In genomic region chr4:4457803-4458550, GRCh38 we compare ENCODE assay signal across 18 cellular contexts.
DNase-seq lines count a peak whose midpoint lies in the region; ATAC-seq and TF ChIP-seq lines count a peak whose summit lies in the region.
"Had no signal": no experiment of that assay in that cellular context is flagged by ENCODE, and none has a peak within 500 bp of the region (broad histone marks: within the 10 kb centered on the region; RNA-seq: fewer than 3 reads in every experiment).

No MANE protein-coding gene starts in this region.

- H3K9me3 Mint-ChIP-seq in stimulated activated naive CD8-positive, alpha-beta T cell treated with anti-CD3 and anti-CD28 coated beads, Interleukin-15, amount 100 ng/mL, for 72 hours: no peaks in the 10 kb centered on the region

- H3K27me3 ChIP-seq in adipocyte (replicated peaks; ENCODE audit: control insufficient read depth, insufficient read depth, low read length) (no peaks in the 10 kb centered on the region), iPS-15b (ENCODE audit: control insufficient read depth, insufficient read depth, low read length) (no peaks in the 10 kb centered on the region), ascending aorta (no peaks in the 10 kb centered on the region)
- H3K27me3 ChIP-seq: spleen, testis had no signal

- DNase-seq in stimulated activated naive CD8-positive, alpha-beta T cell treated with anti-CD3 and anti-CD28 coated beads, Interleukin-15, Interleukin-2, amounts not matched to agents 100 U/mL and 50 U/mL, for 24 hours: no peak
- no peak for DNase-seq in stimulated activated naive CD8-positive, alpha-beta T cell treated with anti-CD3 and anti-CD28 coated beads, Interleukin-15, amount 100 ng/mL, for 72 hours
- DNase-seq in adipocyte (ENCODE audit: low read depth) (peak; percentile 29), ascending aorta (ENCODE audit: low spot score in 2 of 2) (no peak), NCI-H2029 (lab: John Stamatoyannopoulos, UW) (no peak), NCI-H1436 (lab: John Stamatoyannopoulos, UW) (no peak)
- DNase-seq in activated CD8-positive, alpha-beta memory T cell treated with anti-CD3 and anti-CD28 coated beads, Interleukin-2, amount 50 U/mL, for 4 hours: no peak
- DNase-seq: activated CD4-positive, alpha-beta T cell treated with anti-CD3 and anti-CD28 coated beads, Interleukin-2, amount 50 U/mL, for 4 hours; activated effector memory CD4-positive, alpha-beta T cell treated with anti-CD3 and anti-CD28 coated beads, Interleukin-2, amount 50 U/mL, for 16 hours; caudate nucleus; NCI-H187 treated with DMSO at 0.1 percent for 48 hours; NCI-H774; spleen; T-helper 9 cell; testis had no signal

- H3K9me3 ChIP-seq in adipocyte (ENCODE audit: control insufficient read depth, low read length) (no peaks in the 10 kb centered on the region), iPS-15b (ENCODE audit: control insufficient read depth, insufficient read depth, low read length) (no peaks in the 10 kb centered on the region), ascending aorta (no peaks in the 10 kb centered on the region)
- H3K9me3 ChIP-seq: spleen, testis had no signal

- H3K4me1 ChIP-seq in adipocyte (ENCODE audit: control insufficient read depth, insufficient read depth, low read length) (peaks cover 28% of the 10 kb centered on the region), iPS-15b (ENCODE audit: control insufficient read depth, insufficient read depth, low read length) (peaks cover 29% of the 10 kb centered on the region), ascending aorta (no peaks in the 10 kb centered on the region)
- H3K4me1 ChIP-seq: spleen, testis had no signal

- H3K9ac ChIP-seq in adipocyte (ENCODE audit: low read length) (no peak overlapping the region), iPS-15b (ENCODE audit: low read depth, low read length) (peak overlapping the region; percentile 1)

- H3K27ac ChIP-seq in ascending aorta: no peak overlapping the region
- H3K27ac ChIP-seq: spleen, testis had no signal

- TF ChIP-seq CTCF in ascending aorta (IDR thresholded peaks at IDR 0.05): no peak

- peaks cover 19% of the 10 kb centered on the region for H3K4me1 Mint-ChIP-seq in stimulated activated naive CD8-positive, alpha-beta T cell treated with anti-CD3 and anti-CD28 coated beads, Interleukin-15, amount 100 ng/mL, for 72 hours

- peak; percentile 24 for ATAC-seq in stimulated activated naive CD8-positive, alpha-beta T cell treated with anti-CD3 and anti-CD28 coated beads, Interleukin-15, Interleukin-2, amounts not matched to agents 100 U/mL and 50 U/mL, for 24 hours
- no peak for ATAC-seq in stimulated activated naive CD8-positive, alpha-beta T cell treated with anti-CD3 and anti-CD28 coated beads, Interleukin-15, amount 100 ng/mL, for 72 hours
- ATAC-seq: K562, Right ventricle myocardium inferior had no signal

- no peaks in the 10 kb centered on the region for H3K27me3 Mint-ChIP-seq in stimulated activated naive CD8-positive, alpha-beta T cell treated with anti-CD3 and anti-CD28 coated beads, Interleukin-15, amount 100 ng/mL, for 72 hours

- no peak overlapping the region for H3K4me3 ChIP-seq in adipocyte (ENCODE audit: low read length)
- peak overlapping the region; percentile 6 for H3K4me3 ChIP-seq in iPS-15b (ENCODE audit: low read depth, low read length)
- no peak overlapping the region for H3K4me3 ChIP-seq in ascending aorta
- H3K4me3 ChIP-seq: K562, spleen, testis had no signal

- H3K36me3 ChIP-seq in adipocyte (ENCODE audit: control insufficient read depth, insufficient read depth, low read length, severe bottlenecking) (peaks cover 46% of the 10 kb centered on the region), iPS-15b (ENCODE audit: control insufficient read depth, insufficient read depth, low read length) (no peaks in the 10 kb centered on the region), ascending aorta (peaks cover 54 to 68% of the 10 kb centered on the region in 2 donors)

- intact Hi-C loops in ascending aorta (cut with DNase I): no loop called here

- H3K27ac Mint-ChIP-seq in stimulated activated naive CD8-positive, alpha-beta T cell treated with anti-CD3 and anti-CD28 coated beads, Interleukin-15, amount 100 ng/mL, for 72 hours: peak overlapping the region in 1 of 2 donors; percentile 13

- H3K4me3 Mint-ChIP-seq in stimulated activated naive CD8-positive, alpha-beta T cell treated with anti-CD3 and anti-CD28 coated beads, Interleukin-15, amount 100 ng/mL, for 72 hours: no peak overlapping the region
